Comparison of ENCODE assay signal across 1 cellular context in genomic region chr12:120599672-120600537, GRCh38.
TF ChIP-seq lines count a peak whose summit lies in the region.

No MANE protein-coding gene starts in this region.

TF ChIP-seq in WTC11, 78 proteins besides CTCF, POLR2A, EP300 and RAD21 (continued from another document):
- TF ChIP-seq ZNF512 (CRISPR knock-in tag; IDR thresholded peaks at IDR 0.05; ENCODE audit: borderline replicate concordance) (no peak), PRRX2 (CRISPR knock-in tag; IDR thresholded peaks at IDR 0.05) (no peak), JUN (CRISPR knock-in tag; IDR thresholded peaks at IDR 0.05) (no peak), SP1 (CRISPR knock-in tag; conservative IDR thresholded peaks at IDR 0.05) (no peak), NFE2L1 (CRISPR knock-in tag; IDR thresholded peaks at IDR 0.05) (no peak), HMGA2 (CRISPR knock-in tag; IDR thresholded peaks at IDR 0.05) (no peak), FOXP4 (CRISPR knock-in tag; IDR thresholded peaks at IDR 0.05) (no peak), AFF4 (CRISPR knock-in tag; IDR thresholded peaks at IDR 0.05; ENCODE audit: borderline replicate concordance) (no peak), FOXJ3 (CRISPR knock-in tag; IDR thresholded peaks at IDR 0.05; ENCODE audit: borderline replicate concordance) (no peak)
